ENCODE assay signal across 1 cellular context in genomic region chr22:23893957-23894709, GRCh38.
TF ChIP-seq lines count a peak whose summit lies in the region.

Gene MIF (plus strand): TSS chr22:23894383. CDS start chr22:23894475, 92 bp downstream.

TF ChIP-seq in H1, 55 proteins besides CTCF, POLR2A, EP300 and RAD21 (continued from another document):
- no peak for TF ChIP-seq SAP30 (IDR thresholded peaks at IDR 0.05; ENCODE audit: insufficient read depth, insufficient replicate concordance, low read length)
- TF ChIP-seq SP2 (IDR thresholded peaks at IDR 0.05; ENCODE audit: low read length), result no peak
- TF ChIP-seq CBX5 (IDR thresholded peaks at IDR 0.05; ENCODE audit: low read depth, low read length), result no peak
- TF ChIP-seq POU5F1 (IDR thresholded peaks at IDR 0.05; ENCODE audit: low read depth, low read length), result no peak
- TF ChIP-seq PHF8 (conservative IDR thresholded peaks at IDR 0.05; ENCODE audit: low read depth, low read length), result peak; percentile 75
- TF ChIP-seq TAF1 (IDR thresholded peaks at IDR 0.05; ENCODE audit: low read depth, low read length), result peak; percentile 77
- TF ChIP-seq EZH2 (IDR thresholded peaks at IDR 0.05; ENCODE audit: low read depth, low read length, severe bottlenecking), result no peak
- no peak for TF ChIP-seq KDM5A (IDR thresholded peaks at IDR 0.05; ENCODE audit: low read length)
- no peak for TF ChIP-seq CEBPB (IDR thresholded peaks at IDR 0.05; ENCODE audit: low read depth, low read length)
- TF ChIP-seq TCF12 (IDR thresholded peaks at IDR 0.05; ENCODE audit: low read depth, low read length), result no peak
- TF ChIP-seq RXRA (IDR thresholded peaks at IDR 0.05; ENCODE audit: insufficient read depth, low read depth, low read length), result no peak
- TF ChIP-seq EGR1 (IDR thresholded peaks at IDR 0.05; ENCODE audit: borderline replicate concordance, low read depth, low read length), result no peak; the same call in 1 of the 2 replicates
- peak; percentile 76 for TF ChIP-seq E2F6 (IDR thresholded peaks at IDR 0.05)
- no peak for TF ChIP-seq FOSL1 (IDR thresholded peaks at IDR 0.05; ENCODE audit: insufficient read depth, low read depth, low read length)
- TF ChIP-seq NANOG (IDR thresholded peaks at IDR 0.05; ENCODE audit: insufficient read depth, low read depth, low read length, poor library complexity, severe bottlenecking), result no peak
- no peak for TF ChIP-seq HDAC6 (IDR thresholded peaks at IDR 0.05; ENCODE audit: low read depth, low read length)
- no peak for TF ChIP-seq TEAD4 (IDR thresholded peaks at IDR 0.05; ENCODE audit: low read depth, low read length)
- no peak for TF ChIP-seq CHD1 (IDR thresholded peaks at IDR 0.05; ENCODE audit: low read depth, low read length)
- no peak for TF ChIP-seq BACH1 (IDR thresholded peaks at IDR 0.05; ENCODE audit: low read length)
- TF ChIP-seq POLR2AphosphoS5 (IDR thresholded peaks at IDR 0.05; ENCODE audit: low read depth, low read length), result peak; percentile 93
- no peak for TF ChIP-seq CBX8 (IDR thresholded peaks at IDR 0.05; ENCODE audit: borderline replicate concordance, low read depth, low read length)
- TF ChIP-seq USF2 (IDR thresholded peaks at IDR 0.05; ENCODE audit: low read length), result no peak
- peak; percentile 11; the same call in 1 of the 2 replicates for TF ChIP-seq CHD2 (IDR thresholded peaks at IDR 0.05; ENCODE audit: low read length)
- no peak for TF ChIP-seq KDM4A (IDR thresholded peaks at IDR 0.05; ENCODE audit: low read depth, low read length, severe bottlenecking)
- TF ChIP-seq SP4 (IDR thresholded peaks at IDR 0.05; ENCODE audit: low read length), result no peak
- peak; percentile 9; the same call in 1 of the 2 replicates for TF ChIP-seq SIX5 (IDR thresholded peaks at IDR 0.05; ENCODE audit: low read depth, low read length)
- TF ChIP-seq BCL11A (IDR thresholded peaks at IDR 0.05; ENCODE audit: low read depth in 2 of 2, low read length in 2 of 2), result no peak
- TF ChIP-seq TBP (IDR thresholded peaks at IDR 0.05; ENCODE audit: low read depth, low read length), result peak; percentile 81
- no peak for TF ChIP-seq SIRT6 (IDR thresholded peaks at IDR 0.05; ENCODE audit: low read length)
- 0 out of 2 replicates have a peak, but pooled peaks have one; percentile 66 for TF ChIP-seq YY1 (IDR thresholded peaks at IDR 0.05; ENCODE audit: low read depth, low read length)
- TF ChIP-seq ATF2 (IDR thresholded peaks at IDR 0.05; ENCODE audit: low read length), result no peak
- peak; percentile 89 for TF ChIP-seq CREB1 (IDR thresholded peaks at IDR 0.05)
- TF ChIP-seq CTBP2 (IDR thresholded peaks at IDR 0.05; ENCODE audit: borderline replicate concordance, insufficient read depth, insufficient read length, low read length), result no peak
- TF ChIP-seq CHD7 (IDR thresholded peaks at IDR 0.05; ENCODE audit: insufficient replicate concordance, low read length), result no peak
- no peak for TF ChIP-seq NRF1 (IDR thresholded peaks at IDR 0.05; ENCODE audit: low read depth, low read length)
- peak; percentile 57; the same call in 1 of the 2 replicates for TF ChIP-seq SP1 (IDR thresholded peaks at IDR 0.05; ENCODE audit: low read depth, low read length)
- TF ChIP-seq BRCA1 (IDR thresholded peaks at IDR 0.05; ENCODE audit: low read depth, low read length), result no peak
- no peak for TF ChIP-seq RNF2 (IDR thresholded peaks at IDR 0.05; ENCODE audit: borderline replicate concordance, low read depth, low read length, missing control alignments, poor library complexity, severe bottlenecking)
- TF ChIP-seq TAF7 (optimal IDR thresholded peaks at IDR 0.05; ENCODE audit: borderline replicate concordance, low read depth, low read length), result peak; percentile 57
- TF ChIP-seq SUZ12 (IDR thresholded peaks at IDR 0.05; ENCODE audit: low read length), result no peak
- no peak for TF ChIP-seq RBBP5 (IDR thresholded peaks at IDR 0.05; ENCODE audit: borderline replicate concordance, low read depth, low read length)
- no peak for TF ChIP-seq JUN (IDR thresholded peaks at IDR 0.05; ENCODE audit: low read depth, low read length)
- TF ChIP-seq ZNF274 (IDR thresholded peaks at IDR 0.05; ENCODE audit: borderline replicate concordance, extremely low read depth, low read length), result no peak
- no peak for TF ChIP-seq ASH2L (IDR thresholded peaks at IDR 0.05; ENCODE audit: low read length)
- peak in 1 of 2 experiments; percentile 58; a peak in 2 of 4 replicates for TF ChIP-seq SIN3A (conservative IDR thresholded peaks at IDR 0.05 in 1 of 2, IDR thresholded peaks at IDR 0.05 in 1 of 2; ENCODE audit: low read depth in 1 of 2, low read length in 2 of 2)
- no peak for TF ChIP-seq MAFK (IDR thresholded peaks at IDR 0.05; ENCODE audit: low read depth, low read length)
- no peak for TF ChIP-seq ATF3 (IDR thresholded peaks at IDR 0.05; ENCODE audit: insufficient read depth, low read depth, low read length)
- TF ChIP-seq MAX (IDR thresholded peaks at IDR 0.05), result peak; percentile 58; the same call in 1 of the 2 replicates
- TF ChIP-seq GABPA (IDR thresholded peaks at IDR 0.05; ENCODE audit: borderline replicate concordance, insufficient read depth, low read length), result no peak
- no peak; the same call in 1 of the 2 replicates for TF ChIP-seq JUND (IDR thresholded peaks at IDR 0.05; ENCODE audit: low read length)
- TF ChIP-seq GTF2F1 (IDR thresholded peaks at IDR 0.05; ENCODE audit: borderline replicate concordance, low read depth, low read length), result no peak
- no peak for TF ChIP-seq RFX5 (IDR thresholded peaks at IDR 0.05; ENCODE audit: borderline replicate concordance, low read depth, low read length)
- TF ChIP-seq SRF (IDR thresholded peaks at IDR 0.05; ENCODE audit: low read depth, low read length), result no peak
- TF ChIP-seq KDM1A (IDR thresholded peaks at IDR 0.05; ENCODE audit: borderline replicate concordance, low read length), result no peak
